In genomic region chr3:125069968-125070745, GRCh38 we compare ENCODE assay signal across 17 cellular contexts. TPM values are rescaled to one million over a fixed set of nuclear protein-coding genes. Genes with fewer than 3 reads are reported as not detected.
DNase-seq lines count a peak whose midpoint lies in the region; ATAC-seq and TF ChIP-seq lines count a peak whose summit lies in the region.
"Had no signal": no experiment of that assay in that cellular context is flagged by ENCODE, and none has a peak within 500 bp of the region (broad histone marks: within the 10 kb centered on the region; RNA-seq: fewer than 3 reads in every experiment).

No MANE protein-coding gene starts in this region.

- no peaks in the 10 kb centered on the region for H4K20me1 ChIP-seq in Loucy (ENCODE audit: insufficient read depth, low read length, poor library complexity, severe bottlenecking)

- peak overlapping the region; percentile 79; the same call in 1 of the 2 replicates for H2AFZ ChIP-seq in Loucy (ENCODE audit: low read length)

- H3K4me2 ChIP-seq in Loucy (ENCODE audit: low read depth, low read length, poor library complexity, severe bottlenecking) = no peak overlapping the region

- no peaks in the 10 kb centered on the region for H3K27me3 ChIP-seq in Loucy (ENCODE audit: insufficient read depth, low read length, poor library complexity, severe bottlenecking)
- no peaks in the 10 kb centered on the region for H3K27me3 ChIP-seq in naive thymus-derived CD4-positive, alpha-beta T cell (ENCODE audit: control insufficient read depth in 2 of 2, insufficient read depth in 2 of 2, low read length in 2 of 2)
- H3K27me3 ChIP-seq: BE2C had no signal

- no peaks in the 10 kb centered on the region for H3K9me3 Mint-ChIP-seq in activated CD4-positive, alpha-beta T cell treated with anti-CD3 and anti-CD28 coated beads, Interleukin-2, amount 10 ng/mL, durations not matched to agents 7 days and 5 days
- no peaks in the 10 kb centered on the region for H3K9me3 Mint-ChIP-seq in CD14-positive monocyte
- no peaks in the 10 kb centered on the region for H3K9me3 Mint-ChIP-seq in naive thymus-derived CD4-positive, alpha-beta T cell

- no peak for DNase-seq in activated CD4-positive, alpha-beta T cell treated with anti-CD3 and anti-CD28 coated beads, Interleukin-2, amount 10 ng/mL, durations not matched to agents 7 days and 5 days
- no peak for DNase-seq in activated CD4-positive, alpha-beta T cell treated with anti-CD3 and anti-CD28 coated beads, Interleukin-2, amount 50 U/mL, for 1 hour
- DNase-seq in CD14-positive monocyte (ENCODE audit: low spot score) (no peak), mucosa of gallbladder (ENCODE audit: low spot score) (no peak), islet precursor cell (no peak)
- DNase-seq in naive thymus-derived CD4-positive, alpha-beta T cell = no peak
- DNase-seq: 8988T; BE2C; Calu3; CD4-positive, CD25-positive, alpha-beta regulatory T cell; DMS79 treated with DMSO at 0.1 percent for 48 hours; EL had no signal

- H3K9me3 ChIP-seq in Loucy (ENCODE audit: insufficient read depth, low read depth, low read length) = no peaks in the 10 kb centered on the region
- H3K9me3 ChIP-seq in naive thymus-derived CD4-positive, alpha-beta T cell (ENCODE audit: control insufficient read depth in 2 of 3, low read length in 3 of 3) = no peaks in the 10 kb centered on the region
- H3K9me3 ChIP-seq: BE2C, HAP-1 had no signal

- H3K4me3 ChIP-seq in Loucy (ENCODE audit: low read length, poor library complexity, severe bottlenecking) = no peak overlapping the region
- H3K4me3 ChIP-seq in naive thymus-derived CD4-positive, alpha-beta T cell (ENCODE audit: low read length) = no peak overlapping the region
- H3K4me3 ChIP-seq: HAP-1, K562 had no signal

- POLR2A ChIA-PET in activated CD4-positive, alpha-beta T cell treated with anti-CD3 and anti-CD28 coated beads, Interleukin-2, amount 10 ng/mL, durations not matched to agents 7 days and 5 days (lab: Charles Lee) = interaction anchor here (0.6 to 0.7 kb wide), 2 partner anchors 10 to 18 kb away, joined by 3 read pairs; no protein-coding TSS in a partner anchor
- POLR2A ChIA-PET in naive thymus-derived CD4-positive, alpha-beta T cell (lab: Charles Lee) = interaction anchor here (0.6 to 1.6 kb wide), 3 partner anchors 13 to 25 kb away, joined by 3 to 4 read pairs (median 3); no protein-coding TSS in a partner anchor

- H3K27ac Mint-ChIP-seq in activated CD4-positive, alpha-beta T cell treated with anti-CD3 and anti-CD28 coated beads, Interleukin-2, amount 10 ng/mL, durations not matched to agents 7 days and 5 days = peak overlapping the region; percentile 33
- peak overlapping the region in 5 of 7 donors; percentile 7 to 83 (median 14) for H3K27ac Mint-ChIP-seq in CD14-positive monocyte
- H3K27ac Mint-ChIP-seq in naive thymus-derived CD4-positive, alpha-beta T cell = peak overlapping the region in 1 of 9 donors; percentile 14

- no peaks in the 10 kb centered on the region for H3K36me3 Mint-ChIP-seq in activated CD4-positive, alpha-beta T cell treated with anti-CD3 and anti-CD28 coated beads, Interleukin-2, amount 10 ng/mL, durations not matched to agents 7 days and 5 days (ENCODE audit: low read depth)
- no peaks in the 10 kb centered on the region for H3K36me3 Mint-ChIP-seq in CD14-positive monocyte
- no peaks in the 10 kb centered on the region for H3K36me3 Mint-ChIP-seq in naive thymus-derived CD4-positive, alpha-beta T cell
- H3K36me3 Mint-ChIP-seq: CD4-positive, CD25-positive, alpha-beta regulatory T cell had no signal

- no peak for TF ChIP-seq CTCF in CD14-positive monocyte (IDR thresholded peaks at IDR 0.05)
- no peak for TF ChIP-seq CTCF in Loucy (conservative IDR thresholded peaks at IDR 0.05; ENCODE audit: low read length)

- no peaks in the 10 kb centered on the region for H3K36me3 ChIP-seq in Loucy (ENCODE audit: insufficient read depth, low read length)
- no peaks in the 10 kb centered on the region for H3K36me3 ChIP-seq in naive thymus-derived CD4-positive, alpha-beta T cell (ENCODE audit: control insufficient read depth in 2 of 3, insufficient read depth in 3 of 3, low read length in 3 of 3)
- H3K36me3 ChIP-seq: BE2C, HAP-1 had no signal

- peaks cover 12% of the 10 kb centered on the region for H3K27me3 Mint-ChIP-seq in activated CD4-positive, alpha-beta T cell treated with anti-CD3 and anti-CD28 coated beads, Interleukin-2, amount 10 ng/mL, durations not matched to agents 7 days and 5 days
- peaks cover under 1 to 8% (median 3%) of the 10 kb centered on the region in 3 donors for H3K27me3 Mint-ChIP-seq in CD14-positive monocyte (ENCODE audit: low read depth in 3 of 3)
- H3K27me3 Mint-ChIP-seq in naive thymus-derived CD4-positive, alpha-beta T cell = peaks cover 0 to 26% (median 0%) of the 10 kb centered on the region in 5 donors

- no peaks in the 10 kb centered on the region for H3K9me2 ChIP-seq in Loucy (replicated peaks; ENCODE audit: low read depth, low read length)

- peaks cover 9% of the 10 kb centered on the region for H3K4me1 ChIP-seq in Loucy (ENCODE audit: insufficient read depth, low read length, poor library complexity, severe bottlenecking)
- H3K4me1 ChIP-seq in naive thymus-derived CD4-positive, alpha-beta T cell (ENCODE audit: control insufficient read depth in 2 of 2, insufficient read depth in 2 of 2, low read length in 2 of 2) = no peaks in the 10 kb centered on the region
- H3K4me1 ChIP-seq: BE2C, HAP-1 had no signal

- ATAC-seq in naive thymus-derived CD4-positive, alpha-beta T cell = peak; percentile 10
- ATAC-seq in HG02884 (IDR thresholded peaks at IDR 0.05; ENCODE audit: unreplicated experiment) = no peak
- ATAC-seq: K562 had no signal

- no peak overlapping the region for H3K9ac ChIP-seq in Loucy (ENCODE audit: low read depth, low read length, poor library complexity, severe bottlenecking)

- no peak overlapping the region for H3K4me3 Mint-ChIP-seq in activated CD4-positive, alpha-beta T cell treated with anti-CD3 and anti-CD28 coated beads, Interleukin-2, amount 10 ng/mL, durations not matched to agents 7 days and 5 days
- H3K4me3 Mint-ChIP-seq in CD14-positive monocyte = no peak overlapping the region
- H3K4me3 Mint-ChIP-seq in naive thymus-derived CD4-positive, alpha-beta T cell = no peak overlapping the region
- H3K4me3 Mint-ChIP-seq: CD4-positive, CD25-positive, alpha-beta regulatory T cell had no signal

- intact Hi-C loops in CD14-positive monocyte (cut with micrococcal nuclease) = no loop called here
- intact Hi-C loops in naive thymus-derived CD4-positive, alpha-beta T cell (cut with micrococcal nuclease) = no loop called here

- no peak overlapping the region for H3K27ac ChIP-seq in naive thymus-derived CD4-positive, alpha-beta T cell (ENCODE audit: low read depth, low read length)
- H3K27ac ChIP-seq: HL-60 had no signal

- H3K4me1 Mint-ChIP-seq in activated CD4-positive, alpha-beta T cell treated with anti-CD3 and anti-CD28 coated beads, Interleukin-2, amount 10 ng/mL, durations not matched to agents 7 days and 5 days = peaks cover 9% of the 10 kb centered on the region
- peaks cover 18% of the 10 kb centered on the region for H3K4me1 Mint-ChIP-seq in CD14-positive monocyte
- H3K4me1 Mint-ChIP-seq in naive thymus-derived CD4-positive, alpha-beta T cell = peaks cover 5 to 21% (median 13%) of the 10 kb centered on the region in 7 donors

- no peaks in the 10 kb centered on the region for H3K79me2 ChIP-seq in Loucy (ENCODE audit: insufficient read depth, low read length)

- H3F3A ChIP-seq in Loucy (ENCODE audit: low read depth) = no peaks in the 10 kb centered on the region

- CTCF ChIA-PET in activated CD4-positive, alpha-beta T cell treated with anti-CD3 and anti-CD28 coated beads, Interleukin-2, amount 10 ng/mL, durations not matched to agents 7 days and 5 days (lab: Charles Lee) = interaction anchor here (0.6 to 1.6 kb wide), 2 partner anchors 13 to 31 kb away, joined by 3 to 6 read pairs; no protein-coding TSS in a partner anchor
- CTCF ChIA-PET in naive thymus-derived CD4-positive, alpha-beta T cell (lab: Charles Lee) = interaction anchor here (0.5 kb wide), 1 partner anchor 52 kb away, joined by 3 read pairs; no protein-coding TSS in a partner anchor

RNA-seq across cellular contexts. Expression of gene HEG1, which starts 14.4 kb away (rescaled TPM):
- 10 to 100 TPM; 26.6 to 30.4 TPM for total RNA-seq in activated CD4-positive, alpha-beta T cell treated with anti-CD3 and anti-CD28 coated beads, Interleukin-2, amount 10 ng/mL, durations not matched to agents 7 days and 5 days
- polyA plus RNA-seq in CD14-positive monocyte = under 1 TPM; 0.28 to 0.69 TPM
- 10 to 100 TPM; 16.9 to 45.4 (median 20.0) TPM for total RNA-seq in naive thymus-derived CD4-positive, alpha-beta T cell
- polyA plus RNA-seq in naive thymus-derived CD4-positive, alpha-beta T cell = 1 to 10 TPM; 2.1 to 5.4 TPM
- 47.6 TPM for total RNA-seq in mucosa of gallbladder
- polyA plus RNA-seq: K562 had no signal
